Comparison of ENCODE assay signal across 9 cellular contexts in genomic region chr7:4684826-4685225, GRCh38. TPM values are rescaled to one million over a fixed set of nuclear protein-coding genes. Genes with fewer than 3 reads are reported as not detected.
DNase-seq lines count a peak whose midpoint lies in the region; ATAC-seq and TF ChIP-seq lines count a peak whose summit lies in the region.
"Had no signal": no experiment of that assay in that cellular context is flagged by ENCODE, and none has a peak within 500 bp of the region (broad histone marks: within the 10 kb centered on the region; RNA-seq: fewer than 3 reads in every experiment).

No MANE protein-coding gene starts in this region.

- TF ChIP-seq EP300 in stomach (IDR thresholded peaks at IDR 0.05) = no peak

- H3K27ac ChIP-seq in stomach = peak overlapping the region; percentile 28 to 96 (median 92)

- 44 to 52% (median 46%) methylated on average over 10 of the region's 10 CpGs for WGBS in stomach, 5 donors

- H3K4me1 ChIP-seq in stomach = peaks cover 19 to 73% (median 53%) of the 10 kb centered on the region in 4 donors

- no peaks in the 10 kb centered on the region for H3K27me3 Mint-ChIP-seq in T-helper 1 cell treated with Interleukin-12 subunit alpha and Interleukin-12 subunit beta and Interleukin-4 antibody, amounts not matched to agents 30 μg/mL and 1 μg/mL, for 36 hours (ENCODE audit: low read depth)

- peak overlapping the region; percentile 65 for H3K4me3 ChIP-seq in kidney epithelial cell (ENCODE audit: low read depth, low read length)
- H3K4me3 ChIP-seq in stomach = peak overlapping the region; percentile 83 to 95 (median 92)

- H3K27me3 ChIP-seq in kidney epithelial cell (ENCODE audit: control insufficient read depth, insufficient read depth, low read length) (no peaks in the 10 kb centered on the region), stomach (no peaks in the 10 kb centered on the region)

- H3K27ac Mint-ChIP-seq in T-helper 1 cell treated with Interleukin-12 subunit alpha and Interleukin-12 subunit beta and Interleukin-4 antibody, amounts not matched to agents 30 μg/mL and 1 μg/mL, for 36 hours = peak overlapping the region; percentile 100
- H3K27ac Mint-ChIP-seq in activated naive CD4-positive, alpha-beta T cell treated with anti-CD3 and anti-CD28 coated beads, Interleukin-2, amount 50 U/mL, for 72 hours = peak overlapping the region; percentile 85 to 98

- TF ChIP-seq CTCF in kidney epithelial cell (IDR thresholded peaks at IDR 0.05; ENCODE audit: insufficient read depth, low read length, poor library complexity, severe bottlenecking) (no peak), stomach (IDR thresholded peaks at IDR 0.05) (no peak)

- H3K36me3 Mint-ChIP-seq in T-helper 1 cell treated with Interleukin-12 subunit alpha and Interleukin-12 subunit beta and Interleukin-4 antibody, amounts not matched to agents 30 μg/mL and 1 μg/mL, for 36 hours (ENCODE audit: low read depth) = peaks cover 13% of the 10 kb centered on the region
- H3K36me3 Mint-ChIP-seq in activated naive CD4-positive, alpha-beta T cell treated with anti-CD3 and anti-CD28 coated beads, Interleukin-2, amount 50 U/mL, for 72 hours = peaks cover 4 to 25% of the 10 kb centered on the region in 2 donors

- intact Hi-C loops in stomach (cut with DNase I; ENCODE audit: low total_unique reads) = loop anchor here (5.0 kb wide), 1 partner anchor 67 kb away; no protein-coding TSS in a partner anchor

- DNase-seq in T-helper 1 cell (no peak), kidney epithelial cell (ENCODE audit: low read depth) (no peak), stomach (no peak), D341Med (ENCODE audit: low spot score) (no peak), NCI-H446 treated with DMSO at 0.1 percent for 48 hours (lab: John Stamatoyannopoulos, UW) (no peak)
- no peak for DNase-seq in activated naive CD4-positive, alpha-beta T cell treated with anti-CD3 and anti-CD28 coated beads, Interleukin-2, amount 50 U/mL, for 72 hours (ENCODE audit: low spot score in 2 of 2)

- no peaks in the 10 kb centered on the region for H3K9me3 Mint-ChIP-seq in T-helper 1 cell treated with Interleukin-12 subunit alpha and Interleukin-12 subunit beta and Interleukin-4 antibody, amounts not matched to agents 30 μg/mL and 1 μg/mL, for 36 hours
- H3K9me3 Mint-ChIP-seq in activated naive CD4-positive, alpha-beta T cell treated with anti-CD3 and anti-CD28 coated beads, Interleukin-2, amount 50 U/mL, for 72 hours = no peaks in the 10 kb centered on the region

- no peak for TF ChIP-seq POLR2A in stomach (IDR thresholded peaks at IDR 0.05)

- no peak for ATAC-seq in activated naive CD4-positive, alpha-beta T cell treated with anti-CD3 and anti-CD28 coated beads, Interleukin-2, amount 50 U/mL, for 72 hours
- no peak for ATAC-seq in HG03439 (IDR thresholded peaks at IDR 0.05; ENCODE audit: unreplicated experiment)
- ATAC-seq: K562 had no signal

- peak overlapping the region; percentile 99 for H3K4me3 Mint-ChIP-seq in T-helper 1 cell treated with Interleukin-12 subunit alpha and Interleukin-12 subunit beta and Interleukin-4 antibody, amounts not matched to agents 30 μg/mL and 1 μg/mL, for 36 hours

- no peaks in the 10 kb centered on the region for H3K9me3 ChIP-seq in stomach

- peaks cover 26% of the 10 kb centered on the region for H3K4me1 Mint-ChIP-seq in T-helper 1 cell treated with Interleukin-12 subunit alpha and Interleukin-12 subunit beta and Interleukin-4 antibody, amounts not matched to agents 30 μg/mL and 1 μg/mL, for 36 hours (ENCODE audit: low read depth)

- H3K36me3 ChIP-seq in kidney epithelial cell (ENCODE audit: control insufficient read depth, insufficient read depth, low read length) (peaks cover 2% of the 10 kb centered on the region), stomach (no peaks in the 10 kb centered on the region)

RNA-seq across cellular contexts. Expression of gene FOXK1, which starts 2.7 kb away (rescaled TPM):
- 10 to 100 TPM; 37.1 to 40.5 TPM for total RNA-seq in activated naive CD4-positive, alpha-beta T cell treated with anti-CD3 and anti-CD28 coated beads, Interleukin-2, amount 50 U/mL, for 72 hours
- total RNA-seq in kidney epithelial cell (48.2 and 61.3 TPM in 2 replicates), stomach (10 to 100 TPM; 19.3 to 88.1 (median 27.2) TPM)
- polyA plus RNA-seq in stomach = 1 to 10 TPM; 2.9 to 5.4 (median 3.9) TPM
